In genomic region chr17:35612924-35613521, GRCh38 we compare ENCODE assay signal across 8 cellular contexts. TPM values are rescaled to one million over a fixed set of nuclear protein-coding genes. Genes with fewer than 3 reads are reported as not detected.
DNase-seq lines count a peak whose midpoint lies in the region; ATAC-seq, FAIRE-seq and TF ChIP-seq lines count a peak whose summit lies in the region.

No MANE protein-coding gene starts in this region.

- POLR2A ChIA-PET in PC-9 (lab: Charles Lee; ENCODE audit: unreplicated experiment) (interaction anchor here (0.6 kb wide), 1 partner anchor 529 kb away, joined by 3 read pairs; no protein-coding TSS in a partner anchor), K562 (lab: Yijun Ruan, JAX) (interaction anchor here (0.8 to 2.1 kb wide), 10 partner anchors 8 to 135 kb away, joined by 3 to 11 read pairs (median 5); partner anchors contain the start of gene PEX12)

- H3K4me2 ChIP-seq in PC-9, result no peak overlapping the region
- H3K4me2 ChIP-seq in K562 (ENCODE audit: insufficient read depth, low read length), result no peak overlapping the region

- H3K9me3 ChIP-seq in HAP-1 (no peaks in the 10 kb centered on the region), PC-9 (ENCODE audit: insufficient read depth, low read depth) (no peaks in the 10 kb centered on the region), K562 (replicated peaks; ENCODE audit: control insufficient read depth, insufficient read depth, low read depth, low read length) (no peaks in the 10 kb centered on the region), kidney (ENCODE audit: control insufficient read depth in 1 of 2, low read length in 2 of 2) (no peaks in the 10 kb centered on the region)

- no peaks in the 10 kb centered on the region for H3K9me2 ChIP-seq in PC-9 (ENCODE audit: insufficient read depth)

- H3K9ac ChIP-seq in K562 (ENCODE audit: insufficient read depth in 1 of 2, low read depth in 2 of 2, low read length in 2 of 2) (no peak overlapping the region), kidney (ENCODE audit: low read length in 2 of 2) (no peak overlapping the region)

- H4K20me1 ChIP-seq in PC-9 (ENCODE audit: insufficient read depth), result peaks cover 7% of the 10 kb centered on the region; the same call in 1 of the 2 replicates
- H4K20me1 ChIP-seq in K562 (replicated peaks; ENCODE audit: control insufficient read depth, insufficient read depth, low read length), result no peaks in the 10 kb centered on the region

- H2AFZ ChIP-seq in PC-9, result no peak overlapping the region
- no peak overlapping the region for H2AFZ ChIP-seq in K562 (ENCODE audit: low read depth, low read length)

- peak; percentile 31 to 58; a peak in 3 of 4 replicates for TF ChIP-seq RAD21 in K562 (CRISPR knock-in tag; conservative IDR thresholded peaks at IDR 0.05 in 1 of 2, IDR thresholded peaks at IDR 0.05 in 1 of 2)

- BruUV-seq in PC-9 (replicated peaks; lab: Mats Ljungman, UMichigan) (no TSS peak), K562 (replicated peaks; lab: Mats Ljungman, UMichigan) (no TSS peak)

- TF ChIP-seq CTCF in PC-9 (conservative IDR thresholded peaks at IDR 0.05) (peak; percentile 74), K562 (IDR thresholded peaks at IDR 0.05 in 2 of 3, conservative IDR thresholded peaks at IDR 0.05 in 1 of 3; ENCODE audit: insufficient read depth in 2 of 3, low read depth in 1 of 3, low read length in 3 of 3) (peak; percentile 29 to 61 (median 58); a peak in 4 of 6 replicates), kidney (IDR thresholded peaks at IDR 0.05; ENCODE audit: borderline replicate concordance, extremely low read depth, insufficient read depth) (peak; percentile 37)

- no peaks in the 10 kb centered on the region for H3F3A ChIP-seq in PC-9 (ENCODE audit: insufficient read depth, low read depth)

- TF ChIP-seq POLR2A in K562 (conservative IDR thresholded peaks at IDR 0.05) (no peak), GM18505 (IDR thresholded peaks at IDR 0.05; ENCODE audit: borderline replicate concordance, extremely low read depth, insufficient read depth, insufficient read length) (no peak)

- in situ Hi-C loops in HAP-1 (cut with MboI; ENCODE audit: low sequenced_read_pairs), result no loop called here
- in situ Hi-C loops in K562 (cut with MboI), result no loop called here

- H3K9me1 ChIP-seq in K562 (ENCODE audit: control insufficient read depth, insufficient read depth, low read length), result no peaks in the 10 kb centered on the region

- ATAC-seq in K562 (peak; percentile 84), HG02973 (IDR thresholded peaks at IDR 0.05; ENCODE audit: unreplicated experiment) (no peak), GM18505 (IDR thresholded peaks at IDR 0.05; ENCODE audit: unreplicated experiment) (no peak)

- H3K36me3 ChIP-seq in HAP-1 (replicated peaks) (peaks cover 38% of the 10 kb centered on the region), PC-9 (ENCODE audit: low read depth) (peaks cover 5% of the 10 kb centered on the region; the same call in 1 of the 2 replicates), K562 (ENCODE audit: control insufficient read depth, insufficient read depth, low read length) (peaks cover 86% of the 10 kb centered on the region), kidney (ENCODE audit: control insufficient read depth in 1 of 2, insufficient read depth in 2 of 2, low read length in 2 of 2) (peaks cover 5 to 17% of the 10 kb centered on the region in 2 donors)

- DNase-seq in CMK (ENCODE audit: low read depth), result peak; percentile 20
- DNase-seq in HAP-1 (ENCODE audit: low spot score in 2 of 2), result peak; percentile 46 to 69
- DNase-seq in PC-9, result peak; percentile 9 to 51
- peak in 3 of 4 experiments; percentile 18 to 56 (median 28) for DNase-seq in K562 (ENCODE audit: extremely low read depth in 1 of 4, low spot score in 3 of 4)
- no peak for DNase-seq in kidney
- DNase-seq in superior temporal gyrus (ENCODE audit: extremely low spot score), result peak; percentile 81

- H3K27me3 ChIP-seq in HAP-1 (ENCODE audit: low read depth) (no peaks in the 10 kb centered on the region), PC-9 (ENCODE audit: insufficient read depth, low read depth) (no peaks in the 10 kb centered on the region), K562 (ENCODE audit: control insufficient read depth in 2 of 2, insufficient read depth in 2 of 2, low read length in 2 of 2) (no peaks in the 10 kb centered on the region)

- WGBS in K562 (ENCODE audit: insufficient coverage, low coverage, missing lambda C conversion rate), result 41% methylated on average over 2 of the region's 2 CpGs

- H3K79me2 ChIP-seq in PC-9 (ENCODE audit: low read depth) (no peaks in the 10 kb centered on the region), K562 (ENCODE audit: control insufficient read depth, insufficient read depth, low read length) (peaks cover 35% of the 10 kb centered on the region)

- no peak overlapping the region for H3K27ac ChIP-seq in PC-9
- no peak overlapping the region for H3K27ac ChIP-seq in K562 (ENCODE audit: extremely low read depth, low read depth, low read length)
- H3K27ac ChIP-seq in kidney (ENCODE audit: low read depth in 2 of 2, low read length in 2 of 2), result no peak overlapping the region

- intact Hi-C loops in PC-9 (cut with micrococcal nuclease; ENCODE audit: unreplicated experiment) (loop anchor here (1.0 to 10.0 kb wide), 2 partner anchors 134 to 192 kb away; partner anchors contain the start of gene TAF15), K562 (cut with micrococcal nuclease) (loop anchor here (2.0 kb wide), 1 partner anchor 134 kb away; no protein-coding TSS in a partner anchor), kidney (cut with DNase I) (loop anchor here (10.0 kb wide), 1 partner anchor 132 kb away; no protein-coding TSS in a partner anchor)

- no peaks in the 10 kb centered on the region for H3K4me1 ChIP-seq in HAP-1
- H3K4me1 ChIP-seq in PC-9 (replicated peaks; ENCODE audit: insufficient read depth), result no peaks in the 10 kb centered on the region
- H3K4me1 ChIP-seq in K562 (replicated peaks in 1 of 2; ENCODE audit: control insufficient read depth in 2 of 2, insufficient read depth in 2 of 2, low read length in 2 of 2), result no peaks in the 10 kb centered on the region
- H3K4me1 ChIP-seq in kidney (ENCODE audit: control insufficient read depth in 1 of 2, insufficient read depth in 1 of 2, low read depth in 1 of 2, low read length in 2 of 2), result peaks cover 0 to 7% of the 10 kb centered on the region in 2 donors

- no peak for TF ChIP-seq EP300 in K562 (IDR thresholded peaks at IDR 0.05; ENCODE audit: low read length)

- CTCF ChIA-PET in PC-9 (lab: Charles Lee) (interaction anchor here (0.7 to 1.0 kb wide), 3 partner anchors 134 to 535 kb away, joined by 3 to 4 read pairs (median 4); no protein-coding TSS in a partner anchor), K562 (lab: Yijun Ruan, JAX; ENCODE audit: low intra/inter-chr PET ratio) (interaction anchor here (0.6 to 2.6 kb wide), 3 partner anchors 55 to 471 kb away, joined by 3 to 9 read pairs (median 3); partner anchors contain the start of gene NLE1)

- FAIRE-seq in K562 (lab: Jason Lieb, UNC) (peak; percentile 83), kidney (lab: Jason Lieb, UNC) (peak; percentile 88)

- H3K4me3 ChIP-seq in HAP-1 (no peak overlapping the region), PC-9 (no peak overlapping the region), K562 (no peak overlapping the region), kidney (ENCODE audit: low read length in 2 of 2) (no peak overlapping the region)

RNA-seq across cellular contexts. Expression of gene AP2B1, which starts 25.9 kb away (rescaled TPM):
- 153 and 186 TPM in 2 replicates for total RNA-seq in PC-9 (2021)
- total RNA-seq in K562 (2011; cell fraction: chromatin; rRNA removed; ENCODE audit: low replicate concordance), result 150 and 264 TPM in 2 replicates
- 100 and 121 TPM in 2 replicates for total RNA-seq in K562 (2011; cell fraction: nucleolus; rRNA removed)
- 133 and 166 TPM in 2 replicates for total RNA-seq in K562 (2011; cell fraction: nucleoplasm; rRNA removed)
- total RNA-seq in K562 (2014; rRNA removed), result 90.5 and 115 TPM in 2 replicates
- total RNA-seq in K562 (2014; rRNA removed; fragmentation: Illumina TruSeq; extraction: Trizol), result 114 and 135 TPM in 2 replicates
- total RNA-seq in K562 (2015; rRNA removed; fragmentation: Illumina TruSeq; extraction: Trizol), result 82.0 and 85.9 TPM in 2 replicates
- 221 and 245 TPM in 2 replicates for total RNA-seq in K562 (2021)
- polyA plus RNA-seq in K562 (2011; rRNA removed), result 154 and 287 TPM in 2 replicates
- 122 and 145 TPM in 2 replicates for polyA plus RNA-seq in K562 (2011; cell fraction: cytosol; rRNA removed)
- polyA plus RNA-seq in K562 (2011; cell fraction: nucleus; rRNA removed), result 151 and 159 TPM in 2 replicates
- polyA plus RNA-seq in K562 (2012), result 152 and 157 TPM in 2 replicates
- 191 and 204 TPM in 2 replicates for polyA plus RNA-seq in K562 (2014; fragmentation: Illumina TruSeq; extraction: Trizol)
- 10 to 100 TPM; 60.1 to 63.6 TPM for polyA plus RNA-seq in K562 (2014; fragmentation: Nextera tagmentation; extraction: Ambion mirVana)
- polyA plus RNA-seq in K562 (2014; rRNA removed), result 105 and 126 TPM in 2 replicates
- polyA minus RNA-seq in K562 (2011; rRNA and poly(A)+ RNA removed), result 244 and 452 TPM in 2 replicates
- 95.2 and 196 TPM in 2 replicates for polyA minus RNA-seq in K562 (2011; cell fraction: cytosol; rRNA and poly(A)+ RNA removed)
- polyA minus RNA-seq in K562 (2011; cell fraction: nucleus; rRNA and poly(A)+ RNA removed), result 73.0 and 81.9 TPM in 2 replicates
- total RNA-seq in kidney, result 242 TPM
- 74.0 TPM for polyA plus RNA-seq in kidney (ENCODE audit: insufficient read depth, low read depth, low replicate concordance)

RNA-seq across cellular contexts. Expression of gene PEX12, which starts 34.7 kb away (rescaled TPM):
- total RNA-seq in PC-9 (2021) (4.7 and 5.8 TPM in 2 replicates), K562 (2014; rRNA removed) (4.6 and 5.6 TPM in 2 replicates), K562 (2014; rRNA removed; fragmentation: Illumina TruSeq; extraction: Trizol) (6.4 and 6.8 TPM in 2 replicates), K562 (2015; rRNA removed; fragmentation: Illumina TruSeq; extraction: Trizol) (5.8 and 6.4 TPM in 2 replicates), K562 (2021) (5.5 and 6.1 TPM in 2 replicates), kidney (6.5 TPM)
- total RNA-seq in K562 (2011; cell fraction: chromatin; rRNA removed; ENCODE audit: low replicate concordance), result 7.7 and 10.2 TPM in 2 replicates
- total RNA-seq in K562 (2011; cell fraction: nucleolus; rRNA removed), result 9.2 and 9.3 TPM in 2 replicates
- 10.9 and 12.7 TPM in 2 replicates for total RNA-seq in K562 (2011; cell fraction: nucleoplasm; rRNA removed)
- polyA plus RNA-seq in K562 (2011; rRNA removed) (9.9 and 12.4 TPM in 2 replicates), K562 (2014; fragmentation: Illumina TruSeq; extraction: Trizol) (7.9 and 8.4 TPM in 2 replicates), K562 (2014; fragmentation: Nextera tagmentation; extraction: Ambion mirVana) (1 to 10 TPM; 4.0 to 6.7 TPM), K562 (2014; rRNA removed) (4.5 and 4.9 TPM in 2 replicates), kidney (ENCODE audit: insufficient read depth, low read depth, low replicate concordance) (6.6 TPM)
- 11.1 and 11.7 TPM in 2 replicates for polyA plus RNA-seq in K562 (2011; cell fraction: cytosol; rRNA removed)
- 6.9 and 8.3 TPM in 2 replicates for polyA plus RNA-seq in K562 (2011; cell fraction: nucleus; rRNA removed)
- 7.8 TPM in 2 replicates for polyA plus RNA-seq in K562 (2012)
- 9.1 and 13.3 TPM in 2 replicates for polyA minus RNA-seq in K562 (2011; rRNA and poly(A)+ RNA removed)
- polyA minus RNA-seq in K562 (2011; cell fraction: cytosol; rRNA and poly(A)+ RNA removed), result 4.2 and 5.0 TPM in 2 replicates
- 4.8 and 7.3 TPM in 2 replicates for polyA minus RNA-seq in K562 (2011; cell fraction: nucleus; rRNA and poly(A)+ RNA removed)

RNA-seq across cellular contexts. Expression of gene SLFN14, which starts 52.4 kb away (rescaled TPM):
- total RNA-seq in PC-9 (2021), result not detected in 2 replicates
- 4.3 and 10.9 TPM in 2 replicates for total RNA-seq in K562 (2011; cell fraction: chromatin; rRNA removed; ENCODE audit: low replicate concordance)
- total RNA-seq in K562 (2011; cell fraction: nucleolus; rRNA removed), result 2.5 and 3.9 TPM in 2 replicates
- 3.5 and 4.9 TPM in 2 replicates for total RNA-seq in K562 (2011; cell fraction: nucleoplasm; rRNA removed)
- 2.7 and 3.0 TPM in 2 replicates for total RNA-seq in K562 (2014; rRNA removed)
- total RNA-seq in K562 (2014; rRNA removed; fragmentation: Illumina TruSeq; extraction: Trizol), result 4.0 and 5.1 TPM in 2 replicates
- total RNA-seq in K562 (2015; rRNA removed; fragmentation: Illumina TruSeq; extraction: Trizol), result 1.3 and 1.7 TPM in 2 replicates
- 3.2 and 4.3 TPM in 2 replicates for total RNA-seq in K562 (2021)
- polyA plus RNA-seq in K562 (2011; rRNA removed), result 1.2 and 3.9 TPM in 2 replicates
- polyA plus RNA-seq in K562 (2011; cell fraction: cytosol; rRNA removed), result 0.65 and 1.0 TPM in 2 replicates
- polyA plus RNA-seq in K562 (2011; cell fraction: nucleus; rRNA removed), result 0.76 and 2.0 TPM in 2 replicates
- 0.89 and 1.3 TPM in 2 replicates for polyA plus RNA-seq in K562 (2012)
- polyA plus RNA-seq in K562 (2014; fragmentation: Illumina TruSeq; extraction: Trizol), result 3.3 and 3.8 TPM in 2 replicates
- 1 to 10 TPM; 1.6 to 3.1 TPM for polyA plus RNA-seq in K562 (2014; fragmentation: Nextera tagmentation; extraction: Ambion mirVana)
- polyA plus RNA-seq in K562 (2014; rRNA removed), result 2.6 and 3.1 TPM in 2 replicates
- 2.1 and 5.7 TPM in 2 replicates for polyA minus RNA-seq in K562 (2011; rRNA and poly(A)+ RNA removed)
- 0.46 and 2.2 TPM in 2 replicates for polyA minus RNA-seq in K562 (2011; cell fraction: cytosol; rRNA and poly(A)+ RNA removed)
- 1.4 and 1.9 TPM in 2 replicates for polyA minus RNA-seq in K562 (2011; cell fraction: nucleus; rRNA and poly(A)+ RNA removed)
- total RNA-seq in kidney, result 0.09 TPM
- not detected for polyA plus RNA-seq in kidney (ENCODE audit: insufficient read depth, low read depth, low replicate concordance)
